Comparison of ENCODE assay signal across 9 cellular contexts in the genomic region with DNA sequence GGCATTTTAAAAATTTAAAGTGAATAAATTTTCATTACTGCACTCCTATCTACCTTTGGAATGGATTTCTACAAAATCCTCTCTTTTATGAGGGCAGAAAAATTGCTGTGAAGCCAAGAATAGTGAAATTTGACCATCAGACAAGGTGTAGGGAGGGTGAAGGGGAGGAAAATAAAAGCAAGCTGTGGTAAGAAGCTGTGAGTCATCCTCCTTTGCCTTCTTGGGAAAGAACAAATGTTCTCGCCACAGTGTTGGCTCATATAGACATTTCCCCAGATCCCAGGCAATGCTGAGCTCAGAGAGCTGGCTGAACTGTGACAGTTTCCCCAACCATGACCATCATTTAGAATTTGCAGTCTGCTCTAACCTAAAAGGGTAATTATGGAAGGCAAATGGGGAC.
DNase-seq lines count a peak whose midpoint lies in the region; ATAC-seq and TF ChIP-seq lines count a peak whose summit lies in the region.
"Had no signal": no experiment of that assay in that cellular context is flagged by ENCODE, and none has a peak within 500 bp of the region (broad histone marks: within the 10 kb centered on the region; RNA-seq: fewer than 3 reads in every experiment).

No MANE protein-coding gene starts in this region.

- intact Hi-C loops in right cardiac atrium (cut with DNase I), result no loop called here

- no peak overlapping the region for H3K27ac Mint-ChIP-seq in activated naive CD4-positive, alpha-beta T cell treated with anti-CD3 and anti-CD28 coated beads, Interleukin-2, amount 50 U/mL, for 72 hours

- 59% methylated on average over 1 of the region's 1 CpG for WGBS in right cardiac atrium

- ATAC-seq in right cardiac atrium, result peak; percentile 89 to 90
- ATAC-seq in activated naive CD4-positive, alpha-beta T cell treated with anti-CD3 and anti-CD28 coated beads, Interleukin-2, amount 50 U/mL, for 72 hours, result no peak
- no peak for ATAC-seq in HG03521 (IDR thresholded peaks at IDR 0.05; ENCODE audit: unreplicated experiment)

- DNase-seq in HT1080 (ENCODE audit: low read depth) (peak; percentile 79), astrocyte of the cerebellum (ENCODE audit: low read depth) (peak; percentile 97), right cardiac atrium (no peak), superior temporal gyrus (ENCODE audit: extremely low spot score) (peak; percentile 70), AML-193 (lab: John Stamatoyannopoulos, UW) (no peak), NAMALWA (ENCODE audit: low spot score) (no peak)
- no peak for DNase-seq in activated naive CD4-positive, alpha-beta T cell treated with anti-CD3 and anti-CD28 coated beads, Interleukin-2, amount 50 U/mL, for 72 hours (ENCODE audit: low spot score in 2 of 2)
- DNase-seq: NCI-H524 had no signal

- no peak overlapping the region for H3K27ac ChIP-seq in right cardiac atrium (ENCODE audit: low read length)

- no peak for TF ChIP-seq CTCF in astrocyte of the cerebellum (IDR thresholded peaks at IDR 0.05; ENCODE audit: low read depth, low read length, missing control alignments)

- H3K36me3 Mint-ChIP-seq in activated naive CD4-positive, alpha-beta T cell treated with anti-CD3 and anti-CD28 coated beads, Interleukin-2, amount 50 U/mL, for 72 hours, result no peaks in the 10 kb centered on the region

- H3K9me3 Mint-ChIP-seq in activated naive CD4-positive, alpha-beta T cell treated with anti-CD3 and anti-CD28 coated beads, Interleukin-2, amount 50 U/mL, for 72 hours, result no peaks in the 10 kb centered on the region

- no peaks in the 10 kb centered on the region for H3K27me3 ChIP-seq in right cardiac atrium (ENCODE audit: control insufficient read depth, insufficient read depth)

- in situ Hi-C loops in astrocyte of the cerebellum (cut with HindIII; ENCODE audit: low sequenced_read_pairs), result no loop called here

- peaks cover 7% of the 10 kb centered on the region for H3K4me1 ChIP-seq in right cardiac atrium (ENCODE audit: control insufficient read depth, insufficient read depth, low read length)

- H3K4me3 ChIP-seq in astrocyte of the cerebellum (ENCODE audit: low read depth, low read length) (no peak overlapping the region), right cardiac atrium (ENCODE audit: low read length) (no peak overlapping the region)

- no peaks in the 10 kb centered on the region for H3K9me3 ChIP-seq in right cardiac atrium (ENCODE audit: control insufficient read depth, low read length)

Comparison
In these comparisons a context has a peak if more than half of its experiments do, and no peak if none do; other contexts are left out.
1. DNase-seq: peak in HT1080 (single experiment), astrocyte of the cerebellum (single experiment) and superior temporal gyrus (single experiment); none in right cardiac atrium (0 of 3), activated naive CD4-positive, alpha-beta T cell treated with anti-CD3 and anti-CD28 coated beads, Interleukin-2, amount 50 U/mL, for 72 hours (0 of 2), AML-193 (0 of 2) and NAMALWA (single experiment).
2. ATAC-seq: peak in right cardiac atrium (2 of 2); none in activated naive CD4-positive, alpha-beta T cell treated with anti-CD3 and anti-CD28 coated beads, Interleukin-2, amount 50 U/mL, for 72 hours (0 of 2) and HG03521 (single experiment).